In the genomic region with DNA sequence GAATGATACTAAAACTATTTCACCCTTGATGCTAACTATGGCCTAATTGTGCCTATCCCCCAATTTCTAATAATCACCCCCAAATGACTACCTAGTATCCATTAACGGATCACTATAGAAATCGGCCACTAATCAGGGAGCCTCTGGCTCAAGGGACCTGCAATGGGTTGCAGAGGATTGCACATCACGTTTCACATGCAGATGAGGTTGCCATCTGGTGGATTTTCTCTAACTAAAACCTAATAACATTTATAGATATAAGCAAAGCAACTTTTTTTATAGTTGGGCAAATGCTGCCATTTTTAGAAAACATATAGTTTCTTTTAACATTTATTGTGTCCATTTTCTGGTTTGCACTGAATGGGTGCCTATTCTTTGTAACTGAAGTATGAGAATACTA, we compare ENCODE assay signal across 1 cellular context.
TF ChIP-seq lines count a peak whose summit lies in the region.

No MANE protein-coding gene starts in this region.

TF ChIP-seq in H1, 55 proteins besides CTCF, POLR2A, EP300 and RAD21:
- TF ChIP-seq CHD1 (IDR thresholded peaks at IDR 0.05; ENCODE audit: low read depth, low read length) (no peak), TAF1 (IDR thresholded peaks at IDR 0.05; ENCODE audit: low read depth, low read length) (no peak), NRF1 (IDR thresholded peaks at IDR 0.05; ENCODE audit: low read depth, low read length) (no peak), EZH2 (IDR thresholded peaks at IDR 0.05; ENCODE audit: low read depth, low read length, severe bottlenecking) (no peak), TBP (IDR thresholded peaks at IDR 0.05; ENCODE audit: low read depth, low read length) (no peak)
